Comparison of ENCODE assay signal across 23 cellular contexts in the genomic region with DNA sequence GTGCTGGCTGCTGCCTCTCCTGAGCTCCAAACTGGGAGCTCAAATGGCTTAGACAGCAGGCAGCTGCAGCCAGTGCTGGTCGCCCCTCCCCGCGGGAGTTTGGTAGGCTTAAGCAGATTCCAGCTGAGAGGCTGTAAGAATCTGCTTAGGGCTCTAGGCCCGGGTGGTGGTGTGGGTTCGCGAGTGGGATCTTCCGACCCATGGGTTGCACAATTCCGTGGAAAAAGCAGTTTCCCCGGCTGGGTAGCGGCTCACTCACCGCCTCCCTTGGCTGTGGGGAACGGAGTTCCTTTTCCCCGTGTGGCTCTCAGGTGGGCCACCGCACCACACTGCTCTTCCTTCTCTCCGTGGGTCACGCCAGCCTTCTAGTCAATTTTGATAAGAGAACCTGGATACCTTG.
DNase-seq lines count a peak whose midpoint lies in the region; ATAC-seq and TF ChIP-seq lines count a peak whose summit lies in the region.
"Had no signal": no experiment of that assay in that cellular context is flagged by ENCODE, and none has a peak within 500 bp of the region (broad histone marks: within the 10 kb centered on the region; RNA-seq: fewer than 3 reads in every experiment).

No MANE protein-coding gene starts in this region.

- intact Hi-C loops in heart right ventricle (cut with DNase I) (loop anchor here in 6 of 10 donors (10.0 kb wide), 2 partner anchors 110 to 170 kb away; no protein-coding TSS in a partner anchor), left colon (cut with DNase I, micrococcal nuclease) (loop anchor here in 1 of 2 donors (5.0 kb wide), 1 partner anchor 167 kb away; no protein-coding TSS in a partner anchor)

- no peak overlapping the region for H3K23ac ChIP-seq in neuronal stem cell (ENCODE audit: low read depth, low read length, poor library complexity)

- no peak overlapping the region for H3K4ac ChIP-seq in neuronal stem cell (ENCODE audit: low read length)

- POLR2A ChIA-PET in WTC11 (lab: Charles Lee) = no interaction called here
- POLR2A ChIA-PET in activated CD4-positive, alpha-beta memory T cell treated with anti-CD3 and anti-CD28 coated beads, Interleukin-2, amount 10 ng/mL, durations not matched to agents 7 days and 5 days (lab: Charles Lee) = no interaction called here

- H3K9me3 Mint-ChIP-seq in WTC11 = peaks cover 35% of the 10 kb centered on the region
- H3K9me3 Mint-ChIP-seq in activated CD4-positive, alpha-beta memory T cell treated with anti-CD3 and anti-CD28 coated beads, Interleukin-2, amount 10 ng/mL, durations not matched to agents 7 days and 5 days = no peaks in the 10 kb centered on the region

- H3K27me3 ChIP-seq in neuronal stem cell (ENCODE audit: control insufficient read depth in 3 of 3, insufficient read depth in 3 of 3, low read depth in 1 of 3, low read length in 3 of 3) (no peaks in the 10 kb centered on the region), heart right ventricle (peaks cover 0 to 22% (median 10%) of the 10 kb centered on the region in 7 donors)
- H3K27me3 ChIP-seq: brain microvascular endothelial cell, esophagus muscularis mucosa had no signal

- no peaks in the 10 kb centered on the region; the same call in 1 of the 2 replicates for H3K27me3 Mint-ChIP-seq in WTC11 (ENCODE audit: low read depth)
- H3K27me3 Mint-ChIP-seq in activated CD4-positive, alpha-beta memory T cell treated with anti-CD3 and anti-CD28 coated beads, Interleukin-2, amount 10 ng/mL, durations not matched to agents 7 days and 5 days = peaks cover 8% of the 10 kb centered on the region

- CTCF ChIA-PET in WTC11 (lab: Charles Lee) = interaction anchor here (0.9 to 2.9 kb wide), 7 partner anchors 11 to 195 kb away, joined by 3 to 24 read pairs (median 6); no protein-coding TSS in a partner anchor
- CTCF ChIA-PET in activated CD4-positive, alpha-beta memory T cell treated with anti-CD3 and anti-CD28 coated beads, Interleukin-2, amount 10 ng/mL, durations not matched to agents 7 days and 5 days (lab: Charles Lee) = interaction anchor here (0.7 to 1.3 kb wide), 4 partner anchors 9 to 167 kb away, joined by 3 to 4 read pairs (median 3); no protein-coding TSS in a partner anchor

- no peak overlapping the region for H2AK5ac ChIP-seq in neuronal stem cell (ENCODE audit: low read depth, low read length)

- no peak overlapping the region for H4K8ac ChIP-seq in neuronal stem cell (ENCODE audit: low read depth, low read length)

- H2BK12ac ChIP-seq in neuronal stem cell (ENCODE audit: low read length) = peak overlapping the region; percentile 46

- TF ChIP-seq CTCF in WTC11 (IDR thresholded peaks at IDR 0.05) = no peak
- TF ChIP-seq CTCF in heart right ventricle (IDR thresholded peaks at IDR 0.05) = no peak

- H3K18ac ChIP-seq in neuronal stem cell (ENCODE audit: low read length) = no peak overlapping the region

- WGBS in neuronal stem cell (ENCODE audit: extremely low coverage in 2 of 2, insufficient read length in 2 of 2, insufficient replicate concordance in 1 of 2), 2 donors = no CpG with 5 or more reads among the region's 16 CpGs
- 70 to 74% methylated on average over 16 of the region's 16 CpGs for WGBS in heart right ventricle, 2 donors

- H3K27ac Mint-ChIP-seq in WTC11 = peak overlapping the region; percentile 68; the same call in 1 of the 2 replicates
- H3K27ac Mint-ChIP-seq in activated CD4-positive, alpha-beta memory T cell treated with anti-CD3 and anti-CD28 coated beads, Interleukin-2, amount 10 ng/mL, durations not matched to agents 7 days and 5 days = no peak overlapping the region
- H3K27ac Mint-ChIP-seq: activated B cell treated with CpG ODN at 0.5 μM for 24 hours; effector memory CD8-positive, alpha-beta T cell; stimulated activated naive B cell treated with anti-CD40 and anti-IgM and Interleukin-4, amounts not matched to agents 10 μg/mL and 1 μg/mL and 100 μg/mL, for 72 hours had no signal

- no peak overlapping the region for H3K4me2 ChIP-seq in neuronal stem cell (ENCODE audit: insufficient read depth, low read length, poor library complexity, severe bottlenecking)
- H3K4me2 ChIP-seq: SK-N-SH had no signal

- H3K4me3 ChIP-seq in neuronal stem cell (ENCODE audit: low read length in 2 of 2) (no peak overlapping the region), heart right ventricle (no peak overlapping the region)
- H3K4me3 ChIP-seq: adrenal gland, esophagus muscularis mucosa, GM12878, lower lobe of right lung, thoracic aorta had no signal

- peak; percentile 28 for DNase-seq in WTC11 (ENCODE audit: low spot score)
- no peak for DNase-seq in neuronal stem cell (ENCODE audit: low spot score)
- DNase-seq in heart right ventricle = no peak
- DNase-seq in left colon = no peak
- no peak for DNase-seq in activated CD4-positive, alpha-beta memory T cell treated with anti-CD3 and anti-CD28 coated beads, Interleukin-2, amount 10 ng/mL, durations not matched to agents 7 days and 5 days
- no peak for DNase-seq in islet precursor cell
- DNase-seq: activated B cell treated with CpG ODN at 0.5 μM for 24 hours; activated CD4-positive, alpha-beta T cell treated with anti-CD3 and anti-CD28 coated beads, Interleukin-2, amount 50 U/mL, for 4 hours; activated effector memory CD4-positive, alpha-beta T cell treated with anti-CD3 and anti-CD28 coated beads, Interleukin-2, amount 50 U/mL, for 16 hours; DMS79; effector memory CD8-positive, alpha-beta T cell; lower lobe of right lung; NK-92 treated with Interleukin-12 subunit alpha and Interleukin-12 subunit beta, amount 100 ng/mL, for 24 hours; stimulated activated naive B cell treated with anti-CD40 and anti-IgM and Interleukin-4, amounts not matched to agents 10 μg/mL and 1 μg/mL and 100 μg/mL, for 72 hours had no signal

- H3K27ac ChIP-seq in neuronal stem cell (replicated peaks; ENCODE audit: low read length) (no peak overlapping the region), heart right ventricle (no peak overlapping the region)
- H3K27ac ChIP-seq: adrenal gland, brain microvascular endothelial cell, esophagus muscularis mucosa, lower lobe of right lung, thoracic aorta had no signal

- H3K36me3 Mint-ChIP-seq in WTC11 = peaks cover 14% of the 10 kb centered on the region
- H3K36me3 Mint-ChIP-seq in activated CD4-positive, alpha-beta memory T cell treated with anti-CD3 and anti-CD28 coated beads, Interleukin-2, amount 10 ng/mL, durations not matched to agents 7 days and 5 days (ENCODE audit: low read depth) = no peaks in the 10 kb centered on the region
- H3K36me3 Mint-ChIP-seq: CD4-positive, alpha-beta memory T cell; stimulated activated naive B cell treated with anti-CD40 and anti-IgM and Interleukin-4, amounts not matched to agents 10 μg/mL and 1 μg/mL and 100 μg/mL, for 72 hours had no signal

- no peak overlapping the region for H4K91ac ChIP-seq in neuronal stem cell (ENCODE audit: low read depth, low read length, poor library complexity)

- H2BK15ac ChIP-seq in neuronal stem cell (ENCODE audit: low read length) = peak overlapping the region; percentile 21

- no peak overlapping the region for H3K14ac ChIP-seq in neuronal stem cell (ENCODE audit: low read length)

- no peak overlapping the region for H3K4me3 Mint-ChIP-seq in WTC11
- H3K4me3 Mint-ChIP-seq in activated CD4-positive, alpha-beta memory T cell treated with anti-CD3 and anti-CD28 coated beads, Interleukin-2, amount 10 ng/mL, durations not matched to agents 7 days and 5 days = no peak overlapping the region
- H3K4me3 Mint-ChIP-seq: activated B cell treated with CpG ODN at 0.5 μM for 24 hours; CD4-positive, alpha-beta memory T cell; effector memory CD8-positive, alpha-beta T cell; stimulated activated naive B cell treated with anti-CD40 and anti-IgM and Interleukin-4, amounts not matched to agents 10 μg/mL and 1 μg/mL and 100 μg/mL, for 72 hours had no signal

- no peaks in the 10 kb centered on the region for H3K79me1 ChIP-seq in neuronal stem cell (ENCODE audit: low read depth, low read length)

- peaks cover 17% of the 10 kb centered on the region for H3K4me1 Mint-ChIP-seq in WTC11
- no peaks in the 10 kb centered on the region for H3K4me1 Mint-ChIP-seq in activated CD4-positive, alpha-beta memory T cell treated with anti-CD3 and anti-CD28 coated beads, Interleukin-2, amount 10 ng/mL, durations not matched to agents 7 days and 5 days
- H3K4me1 Mint-ChIP-seq: activated B cell treated with CpG ODN at 0.5 μM for 24 hours; CD4-positive, alpha-beta memory T cell; stimulated activated naive B cell treated with anti-CD40 and anti-IgM and Interleukin-4, amounts not matched to agents 10 μg/mL and 1 μg/mL and 100 μg/mL, for 72 hours had no signal

- H3K4me1 ChIP-seq in neuronal stem cell (ENCODE audit: control insufficient read depth in 2 of 2, insufficient read depth in 1 of 2, low read depth in 1 of 2, low read length in 2 of 2) (no peaks in the 10 kb centered on the region), heart right ventricle (no peaks in the 10 kb centered on the region)
- H3K4me1 ChIP-seq: adrenal gland, lower lobe of right lung had no signal

- no peak overlapping the region for H2BK5ac ChIP-seq in neuronal stem cell (ENCODE audit: low read length)

- H2AFZ ChIP-seq in neuronal stem cell (ENCODE audit: low read length) = no peak overlapping the region

- H3K9me3 ChIP-seq in neuronal stem cell (replicated peaks in 1 of 2; ENCODE audit: control insufficient read depth in 2 of 2, insufficient read depth in 1 of 2, low read depth in 1 of 2, low read length in 2 of 2) = no peaks in the 10 kb centered on the region
- peaks cover 0 to 5% (median 0%) of the 10 kb centered on the region in 11 donors for H3K9me3 ChIP-seq in heart right ventricle
- H3K9me3 ChIP-seq: adrenal gland, esophagus muscularis mucosa, lower lobe of right lung, SK-N-SH, thoracic aorta had no signal

- H3K36me3 ChIP-seq in neuronal stem cell (replicated peaks in 1 of 2; ENCODE audit: control insufficient read depth in 2 of 2, insufficient read depth in 2 of 2, low read length in 2 of 2) (no peaks in the 10 kb centered on the region), heart right ventricle (no peaks in the 10 kb centered on the region)
- H3K36me3 ChIP-seq: adrenal gland, brain microvascular endothelial cell, esophagus muscularis mucosa, lower lobe of right lung, thoracic aorta had no signal

- ATAC-seq in GM18511 (IDR thresholded peaks at IDR 0.05; ENCODE audit: unreplicated experiment) (peak; percentile 24), HG02588 (IDR thresholded peaks at IDR 0.05; ENCODE audit: unreplicated experiment) (peak; percentile 11), WTC11 (peak; percentile 69), heart right ventricle (no peak), left colon (no peak)
- ATAC-seq: effector memory CD8-positive, alpha-beta T cell had no signal

- H3K9ac ChIP-seq in neuronal stem cell (ENCODE audit: low read depth, low read length, poor library complexity) = no peak overlapping the region
- H3K9ac ChIP-seq: SK-N-SH had no signal

- H2BK120ac ChIP-seq in neuronal stem cell (ENCODE audit: low read depth, low read length) = no peak overlapping the region

TF ChIP-seq in WTC11, 78 proteins besides CTCF, POLR2A, EP300 and RAD21 (continues in another document):
- no peak for TF ChIP-seq TCF7 (CRISPR knock-in tag; IDR thresholded peaks at IDR 0.05; ENCODE audit: low read depth)

Comparison
In these comparisons a context has a peak if more than half of its experiments do, and no peak if none do; other contexts are left out.
1. ATAC-seq: peak in GM18511 (single experiment), HG02588 (single experiment) and WTC11 (single experiment); none in heart right ventricle (0 of 8) and left colon (single experiment).